Comparison of ENCODE assay signal across 7 cellular contexts in genomic region chr18:23741967-23742366, GRCh38. TPM values are rescaled to one million over a fixed set of nuclear protein-coding genes. Genes with fewer than 3 reads are reported as not detected.
A peak's percentile ranks its signal among the peaks of the same experiment; 100 is the strongest.
DNase-seq lines count a peak whose midpoint lies in the region; ATAC-seq, FAIRE-seq and TF ChIP-seq lines count a peak whose summit lies in the region.
"Not testable (repeated sequence)": the region's sequence is repeated elsewhere in the genome, so short reads cannot be mapped to it uniquely, and the experiment has no call there.

No MANE protein-coding gene starts in this region.

- not testable (repeated sequence) for H3K36me3 ChIP-seq in esophagus muscularis mucosa

- not testable (repeated sequence) for H3K9me3 ChIP-seq in esophagus muscularis mucosa

- H3K27me3 ChIP-seq in esophagus muscularis mucosa, result not testable (repeated sequence)

- TF ChIP-seq POLR2A in esophagus muscularis mucosa (IDR thresholded peaks at IDR 0.05; ENCODE audit: low read depth), result not testable (repeated sequence)

- H3K27ac ChIP-seq in esophagus muscularis mucosa (replicated peaks in 1 of 4), result not testable (repeated sequence)

- H3K27me3 Mint-ChIP-seq in activated T-helper 17 cell treated with anti-CD3 and anti-CD28 coated beads, Interleukin-2, amount 50 U/mL, for 72 hours, result peaks cover 40% of the 10 kb centered on the region

- ATAC-seq in GM19025 (IDR thresholded peaks at IDR 0.05; ENCODE audit: low read depth, unreplicated experiment) (peak; percentile 53), HG02759 (IDR thresholded peaks at IDR 0.05; ENCODE audit: unreplicated experiment) (peak; percentile 44), HG03378 (IDR thresholded peaks at IDR 0.05; ENCODE audit: unreplicated experiment) (peak; percentile 41)
- peak; percentile 84 for ATAC-seq in activated T-helper 17 cell treated with anti-CD3 and anti-CD28 coated beads, Interleukin-2, amount 50 U/mL, for 72 hours (replicated peaks)

- not testable (repeated sequence) for H3K27ac Mint-ChIP-seq in activated T-helper 17 cell treated with anti-CD3 and anti-CD28 coated beads, Interleukin-2, amount 50 U/mL, for 72 hours

- peak; percentile 17 for DNase-seq in EH (ENCODE audit: low read depth)
- not testable (repeated sequence) for DNase-seq in GM18507 (ENCODE audit: extremely low spot score, insufficient read length, low read depth)
- peak; percentile 47 for DNase-seq in esophagus muscularis mucosa (ENCODE audit: extremely low spot score)

- not testable (repeated sequence) for TF ChIP-seq EP300 in esophagus muscularis mucosa (IDR thresholded peaks at IDR 0.05)

- 92% methylated on average over 6 of the region's 6 CpGs for WGBS in esophagus muscularis mucosa

- peak; percentile 62 for FAIRE-seq in GM18507 (lab: Jason Lieb, UNC)

- H3K4me3 ChIP-seq in esophagus muscularis mucosa, result not testable (repeated sequence)

- not testable (repeated sequence) for H3K4me3 Mint-ChIP-seq in activated T-helper 17 cell treated with anti-CD3 and anti-CD28 coated beads, Interleukin-2, amount 50 U/mL, for 72 hours

- TF ChIP-seq CTCF in esophagus muscularis mucosa (IDR thresholded peaks at IDR 0.05), result not testable (repeated sequence)

- H3K4me1 Mint-ChIP-seq in activated T-helper 17 cell treated with anti-CD3 and anti-CD28 coated beads, Interleukin-2, amount 50 U/mL, for 72 hours, result peaks cover 12% of the 10 kb centered on the region

- H3K4me1 ChIP-seq in esophagus muscularis mucosa, result peaks cover 0 to 23% (median 13%) of the 10 kb centered on the region in 4 donors

- intact Hi-C loops in esophagus muscularis mucosa (cut with DNase I), result not testable (repeated sequence)

- not testable (repeated sequence) for H3K9me3 Mint-ChIP-seq in activated T-helper 17 cell treated with anti-CD3 and anti-CD28 coated beads, Interleukin-2, amount 50 U/mL, for 72 hours

- H3K36me3 Mint-ChIP-seq in activated T-helper 17 cell treated with anti-CD3 and anti-CD28 coated beads, Interleukin-2, amount 50 U/mL, for 72 hours (ENCODE audit: low read depth), result not testable (repeated sequence)

RNA-seq across cellular contexts. Expression of gene LAMA3, which starts 52.7 kb away (rescaled TPM):
- total RNA-seq in activated T-helper 17 cell treated with anti-CD3 and anti-CD28 coated beads, Interleukin-2, amount 50 U/mL, for 72 hours, result under 1 TPM; 0.11 to 0.24 TPM
- total RNA-seq in esophagus muscularis mucosa, result 10 to 100 TPM in 3 of 4 donors, 1 to 10 TPM in 1; 7.5 to 12.9 (median 11.7) TPM

Comparison
In these comparisons a context has a peak if more than half of its experiments do, and no peak if none do; other contexts are left out.
1. RNA of gene LAMA3, which starts 52.7 kb away (total RNA-seq): 7.5 to 12.9 TPM in esophagus muscularis mucosa; 0.11 to 0.24 TPM in activated T-helper 17 cell treated with anti-CD3 and anti-CD28 coated beads, Interleukin-2, amount 50 U/mL, for 72 hours; every median in the first group is over 4 times any median in the second.
2. Peak in every context shown above with its lines, with median percentiles within 50 percentile points of each other: ATAC-seq.